In genomic region chr2:24122356-24123211, GRCh38 we compare ENCODE assay signal across 8 cellular contexts. TPM values are rescaled to one million over a fixed set of nuclear protein-coding genes. Genes with fewer than 3 reads are reported as not detected.
DNase-seq lines count a peak whose midpoint lies in the region; ATAC-seq, FAIRE-seq and TF ChIP-seq lines count a peak whose summit lies in the region.

No MANE protein-coding gene starts in this region.

- H3K4me3 ChIP-seq in A549 (peak overlapping the region; percentile 72), iPS-20b (ENCODE audit: low read length) (peak overlapping the region; percentile 89)

- CTCF ChIA-PET in A549 (lab: Yijun Ruan, JAX) = interaction anchor here (1.1 to 8.3 kb wide), 3 partner anchors 11 to 196 kb away, joined by 5 to 75 read pairs (median 6); partner anchors contain the start of genes ATAD2B and TP53I3

- peaks cover 14% of the 10 kb centered on the region for H3K4me1 Mint-ChIP-seq in activated T-helper 2 cell treated with anti-CD3 and anti-CD28 coated beads, Interferon-gamma antibody, Interleukin-2, Interleukin-4, amounts not matched to agents 10 μg/mL and 5 μg/mL and 100 μg/mL, durations not matched to agents 14 hours and 24 hours and 36 hours (ENCODE audit: low read depth)
- peaks cover 23% of the 10 kb centered on the region for H3K4me1 Mint-ChIP-seq in stimulated activated naive CD8-positive, alpha-beta T cell treated with anti-CD3 and anti-CD28 coated beads, Interleukin-15, amount 100 ng/mL, for 72 hours

- ATAC-seq in A549 = peak in 1 of 2 experiments; percentile 6; a peak in 2 of 6 replicates
- no peak for ATAC-seq in stimulated activated naive CD8-positive, alpha-beta T cell treated with anti-CD3 and anti-CD28 coated beads, Interleukin-15, amount 100 ng/mL, for 72 hours
- ATAC-seq in GM18511 (IDR thresholded peaks at IDR 0.05; ENCODE audit: unreplicated experiment) = no peak

- FAIRE-seq in A549 (lab: Jason Lieb, UNC) = no peak

- TF ChIP-seq CTCF in A549 (IDR thresholded peaks at IDR 0.05) = no peak

- peaks cover 24% of the 10 kb centered on the region; the same call in 2 of the 3 replicates for H3K4me1 ChIP-seq in A549
- H3K4me1 ChIP-seq in iPS-20b (ENCODE audit: insufficient read depth, low read length) = peaks cover 15% of the 10 kb centered on the region; the same call in 1 of the 2 replicates

- H3K9me3 ChIP-seq in A549 (no peaks in the 10 kb centered on the region), iPS-20b (ENCODE audit: insufficient read depth, low read depth, low read length) (no peaks in the 10 kb centered on the region)

- DNase-seq in A549 (ENCODE audit: low read depth in 1 of 2, low spot score in 1 of 2) = peak; percentile 18 to 20
- peak; percentile 9 for DNase-seq in HCEC 1CT
- no peak for DNase-seq in activated T-helper 2 cell treated with anti-CD3 and anti-CD28 coated beads, Interferon-gamma antibody, Interleukin-2, Interleukin-4, amounts not matched to agents 10 μg/mL and 5 μg/mL and 100 μg/mL, durations not matched to agents 14 hours and 24 hours and 36 hours (ENCODE audit: low spot score)
- no peak for DNase-seq in stimulated activated naive CD8-positive, alpha-beta T cell treated with anti-CD3 and anti-CD28 coated beads, Interleukin-15, amount 100 ng/mL, for 72 hours
- no peak for DNase-seq in occipital lobe (lab: John Stamatoyannopoulos, UW)
- DNase-seq in DMS153 (lab: John Stamatoyannopoulos, UW) = no peak

- H3K27ac ChIP-seq in A549 (peak overlapping the region; percentile 94 to 95), iPS-20b (ENCODE audit: low read length) (no peak overlapping the region)

- 7% methylated on average over 15 of the region's 16 CpGs for WGBS in A549 (ENCODE audit: missing lambda C conversion rate)

- TF ChIP-seq RAD21 in A549 (conservative IDR thresholded peaks at IDR 0.05 in 1 of 2, IDR thresholded peaks at IDR 0.05 in 1 of 2) = no peak

- H3K4me2 ChIP-seq in A549 = peak overlapping the region; percentile 90

- H3K27me3 ChIP-seq in iPS-20b (ENCODE audit: insufficient read depth, low read length) = peaks cover 23% of the 10 kb centered on the region

- H3K27me3 Mint-ChIP-seq in activated T-helper 2 cell treated with anti-CD3 and anti-CD28 coated beads, Interferon-gamma antibody, Interleukin-2, Interleukin-4, amounts not matched to agents 10 μg/mL and 5 μg/mL and 100 μg/mL, durations not matched to agents 14 hours and 24 hours and 36 hours (ENCODE audit: low read depth) = peaks cover 1% of the 10 kb centered on the region
- H3K27me3 Mint-ChIP-seq in stimulated activated naive CD8-positive, alpha-beta T cell treated with anti-CD3 and anti-CD28 coated beads, Interleukin-15, amount 100 ng/mL, for 72 hours = no peaks in the 10 kb centered on the region

- POLR2A ChIA-PET in A549 (lab: Yijun Ruan, JAX) = interaction anchor here (0.7 to 4.1 kb wide), 7 partner anchors 11 to 196 kb away, joined by 3 to 78 read pairs (median 5); partner anchors contain the start of genes ATAD2B, SF3B6 and TP53I3

- intact Hi-C loops in activated T-helper 2 cell treated with anti-CD3 and anti-CD28 coated beads, Interferon-gamma antibody, Interleukin-2, Interleukin-4, amounts not matched to agents 10 μg/mL and 5 μg/mL and 100 μg/mL, durations not matched to agents 14 hours and 24 hours and 36 hours (cut with micrococcal nuclease) = loop anchor here (5.0 kb wide), 1 partner anchor 240 kb away; the partner anchor contains the start of gene ITSN2

- no peaks in the 10 kb centered on the region for H3K36me3 Mint-ChIP-seq in activated T-helper 2 cell treated with anti-CD3 and anti-CD28 coated beads, Interferon-gamma antibody, Interleukin-2, Interleukin-4, amounts not matched to agents 10 μg/mL and 5 μg/mL and 100 μg/mL, durations not matched to agents 14 hours and 24 hours and 36 hours (ENCODE audit: low read depth)

- H3K9ac ChIP-seq in iPS-20b (ENCODE audit: low read depth, low read length) = peak overlapping the region; percentile 81; the same call in 1 of the 2 replicates

- no peaks in the 10 kb centered on the region for H3K36me3 ChIP-seq in iPS-20b (ENCODE audit: insufficient read depth, low read depth, low read length)

- H3K9me3 Mint-ChIP-seq in activated T-helper 2 cell treated with anti-CD3 and anti-CD28 coated beads, Interferon-gamma antibody, Interleukin-2, Interleukin-4, amounts not matched to agents 10 μg/mL and 5 μg/mL and 100 μg/mL, durations not matched to agents 14 hours and 24 hours and 36 hours = no peaks in the 10 kb centered on the region
- H3K9me3 Mint-ChIP-seq in stimulated activated naive CD8-positive, alpha-beta T cell treated with anti-CD3 and anti-CD28 coated beads, Interleukin-15, amount 100 ng/mL, for 72 hours = no peaks in the 10 kb centered on the region

- TF ChIP-seq POLR2A in A549 (IDR thresholded peaks at IDR 0.05; ENCODE audit: low read length) = no peak

- TF ChIP-seq EP300 in A549 (IDR thresholded peaks at IDR 0.05) = no peak

- peak overlapping the region; percentile 67 for H3K27ac Mint-ChIP-seq in activated T-helper 2 cell treated with anti-CD3 and anti-CD28 coated beads, Interferon-gamma antibody, Interleukin-2, Interleukin-4, amounts not matched to agents 10 μg/mL and 5 μg/mL and 100 μg/mL, durations not matched to agents 14 hours and 24 hours and 36 hours
- peak overlapping the region; percentile 97 for H3K27ac Mint-ChIP-seq in stimulated activated naive CD8-positive, alpha-beta T cell treated with anti-CD3 and anti-CD28 coated beads, Interleukin-15, amount 100 ng/mL, for 72 hours

- H3K4me3 Mint-ChIP-seq in activated T-helper 2 cell treated with anti-CD3 and anti-CD28 coated beads, Interferon-gamma antibody, Interleukin-2, Interleukin-4, amounts not matched to agents 10 μg/mL and 5 μg/mL and 100 μg/mL, durations not matched to agents 14 hours and 24 hours and 36 hours (ENCODE audit: low read depth) = peak overlapping the region; percentile 84
- H3K4me3 Mint-ChIP-seq in stimulated activated naive CD8-positive, alpha-beta T cell treated with anti-CD3 and anti-CD28 coated beads, Interleukin-15, amount 100 ng/mL, for 72 hours = peak overlapping the region; percentile 88 to 90

TF ChIP-seq in A549, 52 proteins besides CTCF, POLR2A, EP300 and RAD21:
- TF ChIP-seq MAX (IDR thresholded peaks at IDR 0.05) (0 out of 2 replicates have a peak, but pooled peaks have one; percentile 60), HOXB5 (CRISPR knock-in tag; IDR thresholded peaks at IDR 0.05) (no peak)

RNA-seq across cellular contexts. Expression of gene PFN4, which starts 0.6 kb away (rescaled TPM):
- polyA plus RNA-seq in A549 (2011; rRNA removed) (2.0 and 2.3 TPM in 2 replicates), A549 (2017; fragmentation: RNase III; extraction: RNeasy Plus Mini Kit Qiagen cat#74134 plus additional on column Dnase treatment) (1.2 to 1.6 TPM (median 1.6 TPM) in 3 replicates)
- polyA plus RNA-seq in A549 (2012; cell fraction: cytosol; rRNA removed) = 0.75 and 0.80 TPM in 2 replicates
- polyA plus RNA-seq in A549 (2012; cell fraction: nucleus; rRNA removed) = 0.44 and 0.56 TPM in 2 replicates
- polyA minus RNA-seq in A549 (2011; rRNA and poly(A)+ RNA removed) = 0.37 TPM in 1 of 2 replicates, not detected in the other
- 0.30 TPM in 1 of 2 replicates, not detected in the other for total RNA-seq in activated T-helper 2 cell treated with anti-CD3 and anti-CD28 coated beads, Interferon-gamma antibody, Interleukin-2, Interleukin-4, amounts not matched to agents 10 μg/mL and 5 μg/mL and 100 μg/mL, durations not matched to agents 14 hours and 24 hours and 36 hours
- 0.47 TPM for total RNA-seq in occipital lobe

RNA-seq across cellular contexts. Expression of gene FAM228B, which starts 0.7 kb away (rescaled TPM):
- polyA plus RNA-seq in A549 (2011; rRNA removed) = 7.6 and 8.2 TPM in 2 replicates
- 1.0 and 1.6 TPM in 2 replicates for polyA plus RNA-seq in A549 (2012; cell fraction: cytosol; rRNA removed)
- polyA plus RNA-seq in A549 (2012; cell fraction: nucleus; rRNA removed) = 1.2 and 1.5 TPM in 2 replicates
- 3.0 to 4.9 TPM (median 3.8 TPM) in 3 replicates for polyA plus RNA-seq in A549 (2017; fragmentation: RNase III; extraction: RNeasy Plus Mini Kit Qiagen cat#74134 plus additional on column Dnase treatment)
- polyA minus RNA-seq in A549 (2011; rRNA and poly(A)+ RNA removed) = 1.0 and 1.7 TPM in 2 replicates
- total RNA-seq in activated T-helper 2 cell treated with anti-CD3 and anti-CD28 coated beads, Interferon-gamma antibody, Interleukin-2, Interleukin-4, amounts not matched to agents 10 μg/mL and 5 μg/mL and 100 μg/mL, durations not matched to agents 14 hours and 24 hours and 36 hours = 4.5 and 6.3 TPM in 2 replicates
- 109 TPM for total RNA-seq in occipital lobe

RNA-seq across cellular contexts. Expression of gene TP53I3, which starts 38.0 kb away (rescaled TPM):
- polyA plus RNA-seq in A549 (2011; rRNA removed) (93.7 and 99.1 TPM in 2 replicates), A549 (2017; fragmentation: RNase III; extraction: RNeasy Plus Mini Kit Qiagen cat#74134 plus additional on column Dnase treatment) (173 to 183 TPM (median 173 TPM) in 3 replicates)
- polyA plus RNA-seq in A549 (2012; cell fraction: cytosol; rRNA removed) = 150 and 186 TPM in 2 replicates
- polyA plus RNA-seq in A549 (2012; cell fraction: nucleus; rRNA removed) = 347 and 392 TPM in 2 replicates
- 64.4 and 101 TPM in 2 replicates for polyA minus RNA-seq in A549 (2011; rRNA and poly(A)+ RNA removed)
- total RNA-seq in activated T-helper 2 cell treated with anti-CD3 and anti-CD28 coated beads, Interferon-gamma antibody, Interleukin-2, Interleukin-4, amounts not matched to agents 10 μg/mL and 5 μg/mL and 100 μg/mL, durations not matched to agents 14 hours and 24 hours and 36 hours = 2.7 and 3.1 TPM in 2 replicates
- total RNA-seq in occipital lobe = 11.9 TPM

RNA-seq across cellular contexts. Expression of gene SF3B6, which starts 46.5 kb away (rescaled TPM):
- polyA plus RNA-seq in A549 (2011; rRNA removed) (296 and 315 TPM in 2 replicates), A549 (2017; fragmentation: RNase III; extraction: RNeasy Plus Mini Kit Qiagen cat#74134 plus additional on column Dnase treatment) (244 to 276 TPM (median 260 TPM) in 3 replicates)
- 133 and 171 TPM in 2 replicates for polyA plus RNA-seq in A549 (2012; cell fraction: cytosol; rRNA removed)
- polyA plus RNA-seq in A549 (2012; cell fraction: nucleus; rRNA removed) = 45.9 and 85.7 TPM in 2 replicates
- polyA minus RNA-seq in A549 (2011; rRNA and poly(A)+ RNA removed) = 19.5 and 28.0 TPM in 2 replicates
- total RNA-seq in activated T-helper 2 cell treated with anti-CD3 and anti-CD28 coated beads, Interferon-gamma antibody, Interleukin-2, Interleukin-4, amounts not matched to agents 10 μg/mL and 5 μg/mL and 100 μg/mL, durations not matched to agents 14 hours and 24 hours and 36 hours = 137 and 143 TPM in 2 replicates
- total RNA-seq in occipital lobe = 124 TPM

RNA-seq across cellular contexts. Expression of gene FAM228A, which starts 52.3 kb away (rescaled TPM):
- polyA plus RNA-seq in A549 (2011; rRNA removed) = 0.13 TPM in 1 of 2 replicates, not detected in the other
- polyA plus RNA-seq in A549 (2012; cell fraction: cytosol; rRNA removed) = not detected in 2 replicates
- 0.07 TPM in 1 of 2 replicates, not detected in the other for polyA plus RNA-seq in A549 (2012; cell fraction: nucleus; rRNA removed)
- polyA plus RNA-seq in A549 (2017; fragmentation: RNase III; extraction: RNeasy Plus Mini Kit Qiagen cat#74134 plus additional on column Dnase treatment) = not detected in 3 replicates
- not detected in 2 replicates for polyA minus RNA-seq in A549 (2011; rRNA and poly(A)+ RNA removed)
- total RNA-seq in activated T-helper 2 cell treated with anti-CD3 and anti-CD28 coated beads, Interferon-gamma antibody, Interleukin-2, Interleukin-4, amounts not matched to agents 10 μg/mL and 5 μg/mL and 100 μg/mL, durations not matched to agents 14 hours and 24 hours and 36 hours = 0.21 TPM in 1 of 2 replicates, not detected in the other
- total RNA-seq in occipital lobe = 3.9 TPM

Comparison
In these comparisons a context has a peak if more than half of its experiments do, and no peak if none do; other contexts are left out.
1. DNase-seq: peak in A549 (2 of 2) and HCEC 1CT (single experiment); none in activated T-helper 2 cell treated with anti-CD3 and anti-CD28 coated beads, Interferon-gamma antibody, Interleukin-2, Interleukin-4, amounts not matched to agents 10 μg/mL and 5 μg/mL and 100 μg/mL, durations not matched to agents 14 hours and 24 hours and 36 hours (single experiment), stimulated activated naive CD8-positive, alpha-beta T cell treated with anti-CD3 and anti-CD28 coated beads, Interleukin-15, amount 100 ng/mL, for 72 hours (0 of 2), occipital lobe (single experiment) and DMS153 (single experiment).
2. RNA of gene FAM228B, which starts 0.7 kb away (total RNA-seq): 109 TPM in occipital lobe (single experiment); 4.5 to 6.3 TPM in activated T-helper 2 cell treated with anti-CD3 and anti-CD28 coated beads, Interferon-gamma antibody, Interleukin-2, Interleukin-4, amounts not matched to agents 10 μg/mL and 5 μg/mL and 100 μg/mL, durations not matched to agents 14 hours and 24 hours and 36 hours; every median in the first group is over 10 times any median in the second.